Comparison of ENCODE assay signal across 29 cellular contexts in genomic region chr5:163384669-163385068, GRCh38.
"Had no signal": no experiment of that assay in that cellular context is flagged by ENCODE, and none has a peak within 500 bp of the region (broad histone marks: within the 10 kb centered on the region; RNA-seq: fewer than 3 reads in every experiment).

No MANE protein-coding gene starts in this region.

- H3K36me3 Mint-ChIP-seq: activated naive CD4-positive, alpha-beta T cell treated with anti-CD3 and anti-CD28 coated beads, Interleukin-2, amount 50 U/mL, for 24 hours; brain; type B pancreatic cell had no signal

- H2AFZ ChIP-seq: parathyroid adenoma had no signal

- H3K27me3 Mint-ChIP-seq: type B pancreatic cell had no signal

- H3K4me3 ChIP-seq: cardiac muscle cell, coronary artery, right atrium auricular region, spleen, thoracic aorta, uterus had no signal

- H3K4me3 Mint-ChIP-seq: activated CD4-positive, alpha-beta memory T cell treated with anti-CD3 and anti-CD28 coated beads, Interleukin-2, amount 10 ng/mL, durations not matched to agents 7 days and 5 days; activated CD4-positive, alpha-beta T cell treated with anti-CD3 and anti-CD28 coated beads, Interleukin-2, amount 10 ng/mL, durations not matched to agents 7 days and 5 days; activated naive CD4-positive, alpha-beta T cell treated with anti-CD3 and anti-CD28 coated beads, Interleukin-2, amount 50 U/mL, for 24 hours; activated T-cell treated with anti-CD3 and anti-CD28 coated beads, Interleukin-2, amount 50 U/mL, for 24 hours; activated T-helper 17 cell treated with anti-CD3 and anti-CD28 coated beads, Interleukin-2, amount 50 U/mL, for 72 hours; brain; naive thymus-derived CD8-positive, alpha-beta T cell; neural crest cell; type B pancreatic cell; WTC11 had no signal

- H3K27ac ChIP-seq: cardiac muscle cell, coronary artery, parathyroid adenoma, right atrium auricular region, spleen, thoracic aorta, uterus had no signal

- H3K27me3 ChIP-seq: cardiac muscle cell, right atrium auricular region, spleen, uterus had no signal

- H3K4me1 ChIP-seq: parathyroid adenoma, right atrium auricular region, spleen, uterus had no signal

- H3K79me2 ChIP-seq: parathyroid adenoma had no signal

- H3K36me3 ChIP-seq: cardiac muscle cell, right atrium auricular region, spleen, thoracic aorta, uterus had no signal

- H3K27ac Mint-ChIP-seq: activated CD4-positive, alpha-beta memory T cell treated with anti-CD3 and anti-CD28 coated beads, Interleukin-2, amount 10 ng/mL, durations not matched to agents 7 days and 5 days; activated CD4-positive, alpha-beta T cell treated with anti-CD3 and anti-CD28 coated beads, Interleukin-2, amount 10 ng/mL, durations not matched to agents 7 days and 5 days; activated naive CD4-positive, alpha-beta T cell treated with anti-CD3 and anti-CD28 coated beads, Interleukin-2, amount 50 U/mL, for 24 hours; activated T-cell treated with anti-CD3 and anti-CD28 coated beads, Interleukin-2, amount 50 U/mL, for 24 hours; activated T-helper 17 cell treated with anti-CD3 and anti-CD28 coated beads, Interleukin-2, amount 50 U/mL, for 72 hours; brain; naive thymus-derived CD8-positive, alpha-beta T cell; type B pancreatic cell; WTC11 had no signal

- ATAC-seq: activated T-helper 17 cell treated with anti-CD3 and anti-CD28 coated beads, Interleukin-2, amount 50 U/mL, for 72 hours; esophagus mucosa; naive thymus-derived CD8-positive, alpha-beta T cell; WTC11 had no signal

- H3K4me1 Mint-ChIP-seq: activated CD4-positive, alpha-beta memory T cell treated with anti-CD3 and anti-CD28 coated beads, Interleukin-2, amount 10 ng/mL, durations not matched to agents 7 days and 5 days; activated CD4-positive, alpha-beta T cell treated with anti-CD3 and anti-CD28 coated beads, Interleukin-2, amount 10 ng/mL, durations not matched to agents 7 days and 5 days; activated naive CD4-positive, alpha-beta T cell treated with anti-CD3 and anti-CD28 coated beads, Interleukin-2, amount 50 U/mL, for 24 hours; activated T-helper 17 cell treated with anti-CD3 and anti-CD28 coated beads, Interleukin-2, amount 50 U/mL, for 72 hours; naive thymus-derived CD8-positive, alpha-beta T cell had no signal

- H3K9ac ChIP-seq: parathyroid adenoma had no signal

- H3K9me3 Mint-ChIP-seq: activated CD4-positive, alpha-beta memory T cell treated with anti-CD3 and anti-CD28 coated beads, Interleukin-2, amount 10 ng/mL, durations not matched to agents 7 days and 5 days; activated naive CD4-positive, alpha-beta T cell treated with anti-CD3 and anti-CD28 coated beads, Interleukin-2, amount 50 U/mL, for 24 hours; activated T-cell treated with anti-CD3 and anti-CD28 coated beads, Interleukin-2, amount 50 U/mL, for 24 hours; activated T-helper 17 cell treated with anti-CD3 and anti-CD28 coated beads, Interleukin-2, amount 50 U/mL, for 72 hours; type B pancreatic cell had no signal

- DNase-seq: activated CD4-positive, alpha-beta memory T cell treated with anti-CD3 and anti-CD28 coated beads, Interleukin-2, amount 10 ng/mL, durations not matched to agents 7 days and 5 days; activated CD4-positive, alpha-beta T cell treated with anti-CD3 and anti-CD28 coated beads for 1 hour; activated CD4-positive, alpha-beta T cell treated with anti-CD3 and anti-CD28 coated beads, Interleukin-2, amount 10 ng/mL, durations not matched to agents 7 days and 5 days; activated CD8-positive, alpha-beta memory T cell treated with anti-CD3 and anti-CD28 coated beads, Interleukin-2, amount 50 U/mL, for 48 hours; activated gamma-delta T cell treated with Interleukin-2 at 50 U/mL for 16 hours; activated T-cell treated with anti-CD3 and anti-CD28 coated beads, Interleukin-2, amount 50 U/mL, for 24 hours; aorta; cerebellar nuclear complex; kidney; left colon; midbrain; naive thymus-derived CD8-positive, alpha-beta T cell; nucleus accumbens; spleen; stimulated activated naive CD4-positive, alpha-beta T cell; T-helper 2 cell; uterus had no signal

- H3K9me3 ChIP-seq: right atrium auricular region, thoracic aorta, uterus had no signal
